17 cellular contexts compared by ENCODE assay signal in genomic region chr2:54107903-54108615, GRCh38. TPM values are rescaled to one million over a fixed set of nuclear protein-coding genes. Genes with fewer than 3 reads are reported as not detected.
DNase-seq lines count a peak whose midpoint lies in the region; ATAC-seq, FAIRE-seq and TF ChIP-seq lines count a peak whose summit lies in the region.
"Had no signal": no experiment of that assay in that cellular context is flagged by ENCODE, and none has a peak within 500 bp of the region (broad histone marks: within the 10 kb centered on the region; RNA-seq: fewer than 3 reads in every experiment).

No MANE protein-coding gene starts in this region.

- no peak overlapping the region for H3K27ac ChIP-seq in astrocyte (ENCODE audit: low read depth, low read length)
- H3K27ac ChIP-seq in right lobe of liver: peak overlapping the region in 2 of 3 donors; percentile 58 to 69
- H3K27ac ChIP-seq: heart right ventricle, neutrophil, spleen had no signal

- no peak for FAIRE-seq in astrocyte (lab: Jason Lieb, UNC)

- H3K36me3 Mint-ChIP-seq in astrocyte (ENCODE audit: low read depth, unreplicated experiment): no peaks in the 10 kb centered on the region

- no peak for TF ChIP-seq POLR2A in right lobe of liver (IDR thresholded peaks at IDR 0.05)

- no peak for ATAC-seq in right lobe of liver
- no peak for ATAC-seq in GM21723 (IDR thresholded peaks at IDR 0.05; ENCODE audit: unreplicated experiment)
- ATAC-seq in left lobe of liver: no peak
- ATAC-seq in GM18511 (IDR thresholded peaks at IDR 0.05; ENCODE audit: unreplicated experiment): no peak
- ATAC-seq: activated CD4-positive, CD25-positive, alpha-beta regulatory T cell treated with anti-CD3 and anti-CD28 coated beads, Interleukin-2, amount 50 U/mL, for 24 hours; HCT116; heart right ventricle had no signal

- no peaks in the 10 kb centered on the region for H3K36me3 ChIP-seq in astrocyte (ENCODE audit: insufficient read depth, low read length)
- no peaks in the 10 kb centered on the region for H3K36me3 ChIP-seq in right lobe of liver
- H3K36me3 ChIP-seq: heart right ventricle, neutrophil, spleen had no signal

- H3K27ac Mint-ChIP-seq in astrocyte (ENCODE audit: unreplicated experiment): no peak overlapping the region

- TF ChIP-seq CTCF in astrocyte (IDR thresholded peaks at IDR 0.05; ENCODE audit: insufficient read depth, low read depth, low read length) (no peak), right lobe of liver (IDR thresholded peaks at IDR 0.05) (no peak)

- no peaks in the 10 kb centered on the region for H3K9me3 Mint-ChIP-seq in astrocyte (ENCODE audit: unreplicated experiment)
- H3K9me3 Mint-ChIP-seq: central memory CD8-positive, alpha-beta T cell had no signal

- H3K4me3 Mint-ChIP-seq in astrocyte (ENCODE audit: unreplicated experiment): no peak overlapping the region
- H3K4me3 Mint-ChIP-seq: central memory CD8-positive, alpha-beta T cell had no signal

- peak overlapping the region; percentile 51 for H2AFZ ChIP-seq in astrocyte (ENCODE audit: low read depth, low read length)

- DNase-seq in Ammon's horn (ENCODE audit: low spot score) (peak; percentile 76), NCI-H2171 (lab: John Stamatoyannopoulos, UW) (peak; percentile 18), astrocyte (ENCODE audit: low read depth) (no peak), right lobe of liver (no peak), left lobe of liver (ENCODE audit: low spot score) (no peak), COR-L47 (lab: John Stamatoyannopoulos, UW) (no peak)
- DNase-seq: activated naive CD4-positive, alpha-beta T cell treated with anti-CD3 and anti-CD28 coated beads, Interleukin-2, amount 50 U/mL, for 16 hours; Calu3; erythroblast; heart right ventricle; spleen had no signal

- no peaks in the 10 kb centered on the region for H3K79me2 ChIP-seq in astrocyte (ENCODE audit: insufficient read depth, low read length)

- peaks cover 5% of the 10 kb centered on the region for H3K4me1 Mint-ChIP-seq in astrocyte (ENCODE audit: low read depth, unreplicated experiment)

- H3K4me3 ChIP-seq in astrocyte (ENCODE audit: insufficient read depth, low read depth, low read length) (no peak overlapping the region), right lobe of liver (no peak overlapping the region)
- H3K4me3 ChIP-seq: heart right ventricle, spleen had no signal

- H3K4me1 ChIP-seq in astrocyte (ENCODE audit: insufficient read depth, low read length): peaks cover 5% of the 10 kb centered on the region
- H3K4me1 ChIP-seq in right lobe of liver: peaks cover 0 to 19% (median 0%) of the 10 kb centered on the region in 4 donors

- H3K27me3 Mint-ChIP-seq in astrocyte (ENCODE audit: low read depth, unreplicated experiment): no peaks in the 10 kb centered on the region
- H3K27me3 Mint-ChIP-seq: central memory CD8-positive, alpha-beta T cell had no signal

- H3K9me3 ChIP-seq in astrocyte (ENCODE audit: insufficient read depth, low read depth, low read length) (no peaks in the 10 kb centered on the region), right lobe of liver (no peaks in the 10 kb centered on the region)
- H3K9me3 ChIP-seq: heart right ventricle, neutrophil, spleen had no signal

- H4K20me1 ChIP-seq in astrocyte (ENCODE audit: insufficient read depth, low read length): no peaks in the 10 kb centered on the region

- H3K4me2 ChIP-seq in astrocyte (ENCODE audit: low read length): no peak overlapping the region

- intact Hi-C loops in right lobe of liver (cut with DNase I): no loop called here

- no peaks in the 10 kb centered on the region for H3K27me3 ChIP-seq in astrocyte (ENCODE audit: insufficient read depth, low read length)
- no peaks in the 10 kb centered on the region for H3K27me3 ChIP-seq in right lobe of liver
- H3K27me3 ChIP-seq: heart right ventricle, neutrophil, spleen had no signal

- 52% methylated on average over 4 of the region's 10 CpGs for WGBS in right lobe of liver (ENCODE audit: insufficient coverage, low coverage, low lambda C conversion rate, missing lambda C conversion rate)

- no peak overlapping the region for H3K9ac ChIP-seq in astrocyte (ENCODE audit: low read length)

RNA-seq across cellular contexts. Expression of gene ACYP2, which starts 7.4 kb away (rescaled TPM):
- total RNA-seq in astrocyte (6.8 and 8.5 TPM in 2 replicates), right lobe of liver (10 to 100 TPM in 5 of 6 experiments, 1 to 10 TPM in 1; 9.6 to 22.9 (median 18.5) TPM), left lobe of liver (20.4 TPM)

Comparison
In these comparisons a context has a peak if more than half of its experiments do, and no peak if none do; other contexts are left out.
1. DNase-seq: peak in Ammon's horn (single experiment) and NCI-H2171 (single experiment); none in astrocyte (single experiment), right lobe of liver (0 of 3), left lobe of liver (single experiment) and COR-L47 (single experiment).